ENCODE assay signal across 9 cellular contexts in the genomic region with DNA sequence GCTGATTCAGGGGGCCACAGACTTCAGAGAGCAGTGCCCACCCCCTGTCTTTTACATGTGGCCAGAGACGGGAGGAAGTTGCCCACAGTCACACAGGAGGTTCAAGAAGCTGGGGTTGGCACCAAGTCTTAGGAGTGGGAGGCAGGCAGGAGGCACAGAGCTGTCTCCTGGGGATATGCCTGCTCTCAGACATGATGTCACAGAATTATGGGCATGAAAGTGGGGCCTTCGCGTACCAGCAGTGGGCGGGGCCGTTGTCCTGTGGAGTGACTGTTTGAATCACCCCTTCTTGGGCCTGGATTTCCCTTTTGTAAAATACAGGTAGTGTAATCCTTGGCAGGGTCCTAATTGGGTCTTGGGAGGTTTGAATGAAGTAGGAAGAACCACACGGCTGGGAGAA.
DNase-seq lines count a peak whose midpoint lies in the region; ATAC-seq, FAIRE-seq and TF ChIP-seq lines count a peak whose summit lies in the region.
"Had no signal": no experiment of that assay in that cellular context is flagged by ENCODE, and none has a peak within 500 bp of the region (broad histone marks: within the 10 kb centered on the region; RNA-seq: fewer than 3 reads in every experiment).

No MANE protein-coding gene starts in this region.

- no peaks in the 10 kb centered on the region for H3K9me3 ChIP-seq in T-helper 17 cell (ENCODE audit: control insufficient read depth, low read length, poor library complexity, severe bottlenecking)
- H3K9me3 ChIP-seq in kidney (ENCODE audit: control insufficient read depth in 1 of 2, low read length in 2 of 2) = no peaks in the 10 kb centered on the region
- H3K9me3 ChIP-seq in vagina = no peaks in the 10 kb centered on the region

- TF ChIP-seq CTCF in kidney (IDR thresholded peaks at IDR 0.05; ENCODE audit: borderline replicate concordance, extremely low read depth, insufficient read depth) (no peak), vagina (IDR thresholded peaks at IDR 0.05) (no peak)

- DNase-seq in T-helper 17 cell (no peak), kidney (no peak), vagina (ENCODE audit: extremely low spot score in 2 of 2) (no peak), SKM-1 (lab: John Stamatoyannopoulos, UW; ENCODE audit: unreplicated experiment) (no peak), SW480 (ENCODE audit: low spot score) (no peak)
- no peak for DNase-seq in activated effector memory CD4-positive, alpha-beta T cell treated with Interleukin-2 at 50 U/mL for 16 hours

- H3K27ac ChIP-seq in kidney (ENCODE audit: low read depth in 2 of 2, low read length in 2 of 2) (peak overlapping the region; percentile 63 to 89), vagina (peak overlapping the region; percentile 83)

- no peak overlapping the region for H3K9ac ChIP-seq in kidney (ENCODE audit: low read length in 2 of 2)

- H3K36me3 ChIP-seq in kidney (ENCODE audit: control insufficient read depth in 1 of 2, insufficient read depth in 2 of 2, low read length in 2 of 2) (peaks cover 0 to 9% of the 10 kb centered on the region in 2 donors), vagina (no peaks in the 10 kb centered on the region)

- ATAC-seq in GM18870 (IDR thresholded peaks at IDR 0.05; ENCODE audit: unreplicated experiment) (peak; percentile 32), HG02798 (IDR thresholded peaks at IDR 0.05; ENCODE audit: poor library complexity, unreplicated experiment) (peak; percentile 35), T-helper 17 cell (peak; percentile 20)

- H3K4me3 ChIP-seq in kidney (ENCODE audit: low read length in 2 of 2) = no peak overlapping the region
- no peak overlapping the region for H3K4me3 ChIP-seq in vagina

- peak overlapping the region; percentile 80 for H3K27ac Mint-ChIP-seq in T-helper 17 cell

- no peaks in the 10 kb centered on the region for H3K36me3 Mint-ChIP-seq in T-helper 17 cell (ENCODE audit: low read depth)

- no peak for TF ChIP-seq POLR2A in vagina (IDR thresholded peaks at IDR 0.05)

- FAIRE-seq in kidney (lab: Jason Lieb, UNC) = no peak
- FAIRE-seq: islet of Langerhans had no signal

- H3K4me1 ChIP-seq in kidney (ENCODE audit: control insufficient read depth in 1 of 2, insufficient read depth in 1 of 2, low read depth in 1 of 2, low read length in 2 of 2) (peaks cover 39 to 42% of the 10 kb centered on the region in 2 donors), vagina (peaks cover 96% of the 10 kb centered on the region)

- peaks cover 35% of the 10 kb centered on the region for H3K4me1 Mint-ChIP-seq in T-helper 17 cell

- H3K4me3 Mint-ChIP-seq in T-helper 17 cell = no peak overlapping the region

- H3K27me3 ChIP-seq in vagina = no peaks in the 10 kb centered on the region

- intact Hi-C loops in kidney (cut with DNase I) (no loop called here), vagina (cut with DNase I) (no loop called here)

- no peaks in the 10 kb centered on the region for H3K27me3 Mint-ChIP-seq in T-helper 17 cell
